8 cellular contexts compared by ENCODE assay signal in genomic region chr2:152098033-152098797, GRCh38. TPM values are rescaled to one million over a fixed set of nuclear protein-coding genes. Genes with fewer than 3 reads are reported as not detected.
DNase-seq lines count a peak whose midpoint lies in the region; ATAC-seq and TF ChIP-seq lines count a peak whose summit lies in the region.

No MANE protein-coding gene starts in this region.

- TF ChIP-seq EP300 in upper lobe of left lung (IDR thresholded peaks at IDR 0.05) = no peak

- no peaks in the 10 kb centered on the region for H3K9me3 Mint-ChIP-seq in dendritic cell treated with granulocyte-macrophage colony-stimulating factor and Interleukin-4, amounts not matched to agents 40 ng/mL and 50 ng/mL, for 4 days
- no peaks in the 10 kb centered on the region for H3K9me3 Mint-ChIP-seq in memory B cell

- H3K36me3 Mint-ChIP-seq in dendritic cell treated with granulocyte-macrophage colony-stimulating factor and Interleukin-4, amounts not matched to agents 40 ng/mL and 50 ng/mL, for 4 days (ENCODE audit: low read depth) = peaks cover 13% of the 10 kb centered on the region
- no peaks in the 10 kb centered on the region for H3K36me3 Mint-ChIP-seq in memory B cell

- intact Hi-C loops in dendritic cell treated with granulocyte-macrophage colony-stimulating factor and Interleukin-4, amounts not matched to agents 40 ng/mL and 50 ng/mL, for 4 days (cut with micrococcal nuclease) = loop anchor here (5.0 kb wide), 1 partner anchor 51 kb away; no protein-coding TSS in a partner anchor

- peak overlapping the region; percentile 51 for H3K4me3 ChIP-seq in AG09309 (ENCODE audit: control insufficient read depth, low read depth, low read length)
- H3K4me3 ChIP-seq in OCI-LY3 (ENCODE audit: low read length) = peak overlapping the region; percentile 83
- peak overlapping the region; percentile 63 to 83 (median 74) for H3K4me3 ChIP-seq in upper lobe of left lung

- peak overlapping the region; percentile 9 for H3K27ac Mint-ChIP-seq in dendritic cell treated with granulocyte-macrophage colony-stimulating factor and Interleukin-4, amounts not matched to agents 40 ng/mL and 50 ng/mL, for 4 days
- no peak overlapping the region for H3K27ac Mint-ChIP-seq in memory B cell

- H3K27ac ChIP-seq in OCI-LY3 (ENCODE audit: low read length) = no peak overlapping the region
- peak overlapping the region; percentile 6 to 75 (median 40) for H3K27ac ChIP-seq in upper lobe of left lung

- DNase-seq in AG09309 (ENCODE audit: low read depth) (no peak), GM19238 (ENCODE audit: insufficient read length, low spot score) (peak; percentile 34), memory B cell (ENCODE audit: low spot score in 2 of 2) (peak in 1 of 2 donors; percentile 18), upper lobe of left lung (peak; percentile 35 to 90)
- no peak for DNase-seq in central memory CD4-positive, alpha-beta T cell

- no peaks in the 10 kb centered on the region for H3K79me2 ChIP-seq in OCI-LY3 (ENCODE audit: low read length)

- peak overlapping the region; percentile 52; the same call in 1 of the 2 replicates for H2AFZ ChIP-seq in OCI-LY3 (ENCODE audit: low read depth, low read length)

- H3K4me1 ChIP-seq in OCI-LY3 (ENCODE audit: low read length) = peaks cover 9% of the 10 kb centered on the region
- peaks cover 13 to 29% (median 21%) of the 10 kb centered on the region in 4 donors for H3K4me1 ChIP-seq in upper lobe of left lung

- ATAC-seq in memory B cell (ENCODE audit: low read depth) (peak; percentile 46), upper lobe of left lung (ENCODE audit: low FRiP score in 2 of 2) (peak; percentile 45 to 86), HG03442 (IDR thresholded peaks at IDR 0.05; ENCODE audit: unreplicated experiment) (no peak)

- H3K9ac ChIP-seq in OCI-LY3 (ENCODE audit: low read length) = peak overlapping the region; percentile 39; the same call in 1 of the 2 replicates

- WGBS in upper lobe of left lung, 2 donors = 0 to 2% methylated on average over 8 to 43 of the region's 61 CpGs

- H3K27me3 Mint-ChIP-seq in dendritic cell treated with granulocyte-macrophage colony-stimulating factor and Interleukin-4, amounts not matched to agents 40 ng/mL and 50 ng/mL, for 4 days = peaks cover 34% of the 10 kb centered on the region
- peaks cover 20% of the 10 kb centered on the region for H3K27me3 Mint-ChIP-seq in memory B cell

- H3K4me2 ChIP-seq in OCI-LY3 (ENCODE audit: low read length) = peak overlapping the region; percentile 72

- no peak for TF ChIP-seq POLR2A in upper lobe of left lung (IDR thresholded peaks at IDR 0.05)

- peaks cover 17% of the 10 kb centered on the region for H3K27me3 ChIP-seq in OCI-LY3 (ENCODE audit: low read depth, low read length)
- peaks cover 0 to 7% (median 2%) of the 10 kb centered on the region in 4 donors for H3K27me3 ChIP-seq in upper lobe of left lung

- peak overlapping the region; percentile 93 for H3K4me3 Mint-ChIP-seq in dendritic cell treated with granulocyte-macrophage colony-stimulating factor and Interleukin-4, amounts not matched to agents 40 ng/mL and 50 ng/mL, for 4 days
- peak overlapping the region; percentile 90 for H3K4me3 Mint-ChIP-seq in memory B cell

- H3K9me3 ChIP-seq in OCI-LY3 (ENCODE audit: insufficient read depth, low read length) (no peaks in the 10 kb centered on the region), upper lobe of left lung (no peaks in the 10 kb centered on the region)

- TF ChIP-seq CTCF in AG09309 (IDR thresholded peaks at IDR 0.05; ENCODE audit: control insufficient read depth, insufficient read depth, low read depth, low read length, missing control alignments) (no peak), OCI-LY3 (IDR thresholded peaks at IDR 0.05; ENCODE audit: low read depth, low read length) (no peak), upper lobe of left lung (IDR thresholded peaks at IDR 0.05) (no peak)

- no peaks in the 10 kb centered on the region for H3K36me3 ChIP-seq in OCI-LY3 (replicated peaks; ENCODE audit: low read depth, low read length)
- H3K36me3 ChIP-seq in upper lobe of left lung = no peaks in the 10 kb centered on the region

- peaks cover 44% of the 10 kb centered on the region for H3K4me1 Mint-ChIP-seq in dendritic cell treated with granulocyte-macrophage colony-stimulating factor and Interleukin-4, amounts not matched to agents 40 ng/mL and 50 ng/mL, for 4 days (ENCODE audit: low read depth)
- peaks cover 14% of the 10 kb centered on the region for H3K4me1 Mint-ChIP-seq in memory B cell

- H4K20me1 ChIP-seq in OCI-LY3 (ENCODE audit: insufficient read depth, low read length) = no peaks in the 10 kb centered on the region

RNA-seq across cellular contexts. Expression of gene CACNB4, which starts 0.6 kb away (rescaled TPM):
- total RNA-seq in upper lobe of left lung = 10 to 100 TPM in 3 of 6 donors, 1 to 10 TPM in 3; 7.7 to 21.0 (median 12.8) TPM

Comparison
In these comparisons a context has a peak if more than half of its experiments do, and no peak if none do; other contexts are left out.
1. DNase-seq: peak in GM19238 (single experiment) and upper lobe of left lung (2 of 2); none in AG09309 (single experiment) and central memory CD4-positive, alpha-beta T cell (single experiment).
2. Peak in every context shown above with its lines, with median percentiles within 50 percentile points of each other: H3K4me3 ChIP-seq.